In the genomic region with DNA sequence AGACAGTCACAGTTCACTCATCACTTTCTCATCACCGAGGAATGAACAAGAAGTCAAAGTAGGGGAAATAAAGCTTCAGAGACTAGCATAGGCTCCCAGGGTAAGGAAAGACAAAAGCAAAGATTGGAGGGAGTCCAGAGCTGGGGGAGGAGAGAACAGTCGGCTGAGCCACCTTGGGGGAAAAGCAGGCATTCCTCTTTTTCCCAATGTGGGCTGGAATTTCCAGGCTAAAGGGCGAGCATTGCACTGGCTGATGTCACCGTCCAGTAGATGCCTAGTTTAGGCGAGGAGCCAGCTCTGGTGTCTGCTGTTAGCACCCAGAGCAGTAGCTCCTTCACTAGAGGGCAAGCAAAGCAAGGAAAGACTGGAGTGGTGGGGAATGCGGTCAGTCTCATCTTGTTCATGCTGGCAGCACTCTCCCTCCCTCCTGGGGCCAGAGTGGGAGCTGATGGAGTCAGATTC, we compare ENCODE assay signal across 13 cellular contexts. TPM values are rescaled to one million over a fixed set of nuclear protein-coding genes. Genes with fewer than 3 reads are reported as not detected.
A peak's percentile ranks its signal among the peaks of the same experiment; 100 is the strongest.
DNase-seq lines count a peak whose midpoint lies in the region; ATAC-seq, FAIRE-seq and TF ChIP-seq lines count a peak whose summit lies in the region.
"Had no signal": no experiment of that assay in that cellular context is flagged by ENCODE, and none has a peak within 500 bp of the region (broad histone marks: within the 10 kb centered on the region; RNA-seq: fewer than 3 reads in every experiment).

No MANE protein-coding gene starts in this region.

- no peak for TF ChIP-seq CTCF in IMR-90 (conservative IDR thresholded peaks at IDR 0.05; ENCODE audit: low read depth, low read length)
- no peak for TF ChIP-seq CTCF in upper lobe of right lung (IDR thresholded peaks at IDR 0.05)

- no peak for FAIRE-seq in frontal cortex (lab: Jason Lieb, UNC)
- FAIRE-seq: endometrium, G401.6 had no signal

- no peak overlapping the region for H2BK5ac ChIP-seq in IMR-90 (ENCODE audit: low read depth, low read length, poor library complexity, severe bottlenecking)
- H2BK5ac ChIP-seq in mesendoderm (ENCODE audit: low read length), result no peak overlapping the region

- BruUV-seq in IMR-90 (replicated peaks; lab: Mats Ljungman, UMichigan), result no TSS peak

- in situ Hi-C loops in IMR-90 (cut with MboI; ENCODE audit: low sequenced_read_pairs), result no loop called here

- H4K5ac ChIP-seq in IMR-90 (ENCODE audit: low read depth, low read length) (no peak overlapping the region), mesendoderm (ENCODE audit: low read length) (no peak overlapping the region)

- TF ChIP-seq RAD21 in IMR-90 (IDR thresholded peaks at IDR 0.05; ENCODE audit: low read length), result no peak

- no peaks in the 10 kb centered on the region for H4K20me1 ChIP-seq in IMR-90 (ENCODE audit: insufficient read depth, low read length)

- no peak overlapping the region for H2AK9ac ChIP-seq in IMR-90 (replicated peaks; ENCODE audit: low read depth, low read length, poor library complexity)

- no peak for ATAC-seq in IMR-90 (ENCODE audit: low read depth)
- no peak for ATAC-seq in HG03354 (IDR thresholded peaks at IDR 0.05; ENCODE audit: poor library complexity, severe bottlenecking, unreplicated experiment)
- ATAC-seq in upper lobe of right lung, result no peak

- H4K8ac ChIP-seq in IMR-90 (ENCODE audit: low read depth in 2 of 2, low read length in 2 of 2) (no peak overlapping the region), mesendoderm (ENCODE audit: low read depth, low read length) (no peak overlapping the region)

- dilution Hi-C loops in IMR-90 (cut with HindIII; ENCODE audit: low sequenced_read_pairs, unreplicated experiment), result no loop called here

- no peak overlapping the region for H3K14ac ChIP-seq in IMR-90 (replicated peaks; ENCODE audit: low read depth, low read length)

- H3K9me3 ChIP-seq in IMR-90 (ENCODE audit: control insufficient read depth, insufficient read depth, low read length) (no peaks in the 10 kb centered on the region), upper lobe of right lung (no peaks in the 10 kb centered on the region)
- H3K9me3 ChIP-seq: uterus had no signal

- H2AFZ ChIP-seq in IMR-90 (replicated peaks; ENCODE audit: low read length, poor library complexity), result no peak overlapping the region

- 0% methylated on average over 1 of the region's 6 CpGs; no CpG with 5 or more reads in 1 of the 2 experiments for WGBS in IMR-90 (ENCODE audit: extremely low coverage in 2 of 2, insufficient read length in 1 of 2), 2 experiments
- WGBS in mesendoderm (ENCODE audit: extremely low coverage, insufficient coverage, low lambda C conversion rate), result no CpG with 5 or more reads among the region's 6 CpGs

- POLR2A ChIA-PET in IMR-90 (lab: Charles Lee; ENCODE audit: unreplicated experiment), result no interaction called here

- no peak overlapping the region for H3K18ac ChIP-seq in IMR-90 (ENCODE audit: low read depth, low read length)
- H3K18ac ChIP-seq in mesendoderm (ENCODE audit: low read length), result no peak overlapping the region

- no peak for TF ChIP-seq POLR2A in IMR-90 (IDR thresholded peaks at IDR 0.05; ENCODE audit: low read depth, low read length)

- no peaks in the 10 kb centered on the region for H3K36me3 ChIP-seq in IMR-90 (ENCODE audit: control insufficient read depth, insufficient read depth, low read length)
- no peaks in the 10 kb centered on the region for H3K36me3 ChIP-seq in mesendoderm (ENCODE audit: control insufficient read depth, insufficient read depth, low read length)
- no peaks in the 10 kb centered on the region for H3K36me3 ChIP-seq in upper lobe of right lung
- H3K36me3 ChIP-seq: uterus had no signal

- H3K27ac ChIP-seq in IMR-90 (ENCODE audit: insufficient read depth, low read length), result no peak overlapping the region
- H3K27ac ChIP-seq in mesendoderm (ENCODE audit: low read depth, low read length), result no peak overlapping the region
- H3K27ac ChIP-seq in upper lobe of right lung, result no peak overlapping the region
- H3K27ac ChIP-seq: uterus had no signal

- no peaks in the 10 kb centered on the region for H3K9me1 ChIP-seq in IMR-90 (ENCODE audit: insufficient read depth, low read length)

- H3K4ac ChIP-seq in IMR-90 (ENCODE audit: low read depth, low read length), result no peak overlapping the region
- H3K4ac ChIP-seq in mesendoderm (ENCODE audit: low read depth, low read length), result no peak overlapping the region

- intact Hi-C loops in IMR-90 (cut with micrococcal nuclease), result no loop called here
- intact Hi-C loops in upper lobe of right lung (cut with DNase I), result no loop called here

- H3K9ac ChIP-seq in IMR-90 (ENCODE audit: low read depth, low read length) (no peak overlapping the region), mesendoderm (ENCODE audit: low read length) (no peak overlapping the region)

- DNase-seq in EH (ENCODE audit: low read depth) (peak; percentile 97), IMR-90 (peak; percentile 74), ecto neural progenitor cell (ENCODE audit: low spot score) (peak; percentile 74), mesendoderm (peak; percentile 87), epidermal melanocyte (ENCODE audit: insufficient read length, low spot score) (no peak), frontal cortex (ENCODE audit: low spot score in 2 of 2) (no peak), upper lobe of right lung (no peak)
- DNase-seq: activated effector memory CD4-positive, alpha-beta T cell treated with Interleukin-2 at 50 U/mL for 16 hours; NCI-H2227 treated with DMSO at 0.1 percent for 48 hours; uterus had no signal

- H3K27me3 ChIP-seq in IMR-90 (ENCODE audit: control insufficient read depth, insufficient read depth, low read length), result peaks cover 12% of the 10 kb centered on the region
- no peaks in the 10 kb centered on the region for H3K27me3 ChIP-seq in mesendoderm (ENCODE audit: insufficient read depth, low read length, poor library complexity)
- H3K27me3 ChIP-seq in upper lobe of right lung, result peaks cover 14% of the 10 kb centered on the region
- H3K27me3 ChIP-seq: uterus had no signal

- no peaks in the 10 kb centered on the region for H3K79me1 ChIP-seq in IMR-90 (ENCODE audit: low read depth in 1 of 2, low read length in 2 of 2)
- no peaks in the 10 kb centered on the region for H3K79me1 ChIP-seq in mesendoderm (ENCODE audit: low read length)

- no peaks in the 10 kb centered on the region; the same call in 1 of the 2 replicates for H3K4me1 ChIP-seq in IMR-90 (ENCODE audit: control insufficient read depth, insufficient read depth, low read length)
- H3K4me1 ChIP-seq in mesendoderm (ENCODE audit: control insufficient read depth, low read depth, low read length), result peaks cover 4% of the 10 kb centered on the region
- no peaks in the 10 kb centered on the region for H3K4me1 ChIP-seq in upper lobe of right lung
- H3K4me1 ChIP-seq: uterus had no signal

- no peak overlapping the region for H4K91ac ChIP-seq in IMR-90 (ENCODE audit: insufficient read depth, low read depth, low read length)

- no peak overlapping the region for H3K4me2 ChIP-seq in IMR-90 (ENCODE audit: low read depth, low read length)
- no peak overlapping the region for H3K4me2 ChIP-seq in mesendoderm (ENCODE audit: low read length)

- no peak overlapping the region for H3K4me3 ChIP-seq in IMR-90 (ENCODE audit: insufficient read depth, low read depth, low read length)
- H3K4me3 ChIP-seq in mesendoderm (ENCODE audit: low read length), result no peak overlapping the region
- H3K4me3 ChIP-seq in upper lobe of right lung, result no peak overlapping the region
- H3K4me3 ChIP-seq: uterus had no signal

- H2BK120ac ChIP-seq in IMR-90 (ENCODE audit: low read depth, low read length) (no peak overlapping the region), mesendoderm (ENCODE audit: low read depth, low read length) (no peak overlapping the region)

- no peak overlapping the region for H2AK5ac ChIP-seq in IMR-90 (ENCODE audit: low read depth, low read length)
- no peak overlapping the region for H2AK5ac ChIP-seq in mesendoderm (ENCODE audit: low read length)

- no peak overlapping the region for H2BK20ac ChIP-seq in IMR-90 (ENCODE audit: low read depth, low read length)

- H3K79me2 ChIP-seq in mesendoderm (ENCODE audit: control insufficient read depth, insufficient read depth, low read length), result no peaks in the 10 kb centered on the region

- CTCF ChIA-PET in IMR-90 (lab: Yijun Ruan, JAX), result no interaction called here

- H3K23ac ChIP-seq in IMR-90 (ENCODE audit: low read depth, low read length) (no peak overlapping the region), mesendoderm (ENCODE audit: low read length) (no peak overlapping the region)

- H3K56ac ChIP-seq in IMR-90 (ENCODE audit: extremely low read depth, insufficient read depth, low read length) (no peak overlapping the region), mesendoderm (ENCODE audit: low read length) (peak overlapping the region; percentile 49)

- H2BK15ac ChIP-seq in IMR-90 (ENCODE audit: low read depth, low read length) (no peak overlapping the region), mesendoderm (replicated peaks; ENCODE audit: low read depth) (no peak overlapping the region)

RNA-seq across cellular contexts. Expression of gene KRT75, which starts 8.5 kb away (rescaled TPM):
- not detected in 2 replicates for total RNA-seq in IMR-90 (2012; rRNA removed)
- polyA plus RNA-seq in IMR-90 (2012; rRNA removed), result not detected in 2 replicates
- polyA plus RNA-seq in IMR-90 (2012; cell fraction: cytosol; rRNA removed), result not detected in 2 replicates
- polyA plus RNA-seq in IMR-90 (2012; cell fraction: nucleus; rRNA removed; ENCODE audit: low replicate concordance), result not detected in 2 replicates
- not detected for polyA plus RNA-seq in mesendoderm (2013, experiment 1 of 2)
- not detected for polyA plus RNA-seq in mesendoderm (2013, experiment 2 of 2)
- total RNA-seq in frontal cortex, result not detected
- total RNA-seq in upper lobe of right lung, result not detected
- total RNA-seq: uterus had no signal

RNA-seq across cellular contexts. Expression of gene KRT6B, which starts 9.3 kb away (rescaled TPM):
- total RNA-seq in IMR-90 (2012; rRNA removed) (not detected in 2 replicates), frontal cortex (not detected), upper lobe of right lung (not detected)
- not detected in 2 replicates for polyA plus RNA-seq in IMR-90 (2012; rRNA removed)
- not detected in 2 replicates for polyA plus RNA-seq in IMR-90 (2012; cell fraction: cytosol; rRNA removed)
- not detected in 2 replicates for polyA plus RNA-seq in IMR-90 (2012; cell fraction: nucleus; rRNA removed; ENCODE audit: low replicate concordance)
- polyA plus RNA-seq in mesendoderm (2013, experiment 1 of 2), result not detected
- polyA plus RNA-seq in mesendoderm (2013, experiment 2 of 2), result not detected
- total RNA-seq: uterus had no signal

RNA-seq across cellular contexts. Expression of gene KRT6C, which starts 31.0 kb away (rescaled TPM):
- total RNA-seq in IMR-90 (2012; rRNA removed) (not detected in 2 replicates), frontal cortex (not detected), upper lobe of right lung (not detected)
- not detected in 2 replicates for polyA plus RNA-seq in IMR-90 (2012; rRNA removed)
- polyA plus RNA-seq in IMR-90 (2012; cell fraction: cytosol; rRNA removed), result not detected in 2 replicates
- polyA plus RNA-seq in IMR-90 (2012; cell fraction: nucleus; rRNA removed; ENCODE audit: low replicate concordance), result not detected in 2 replicates
- polyA plus RNA-seq in mesendoderm (2013, experiment 1 of 2), result not detected
- polyA plus RNA-seq in mesendoderm (2013, experiment 2 of 2), result not detected

RNA-seq across cellular contexts. Expression of gene KRT82, which starts 36.5 kb away (rescaled TPM):
- not detected in 2 replicates for total RNA-seq in IMR-90 (2012; rRNA removed)
- not detected in 2 replicates for polyA plus RNA-seq in IMR-90 (2012; rRNA removed)
- not detected in 2 replicates for polyA plus RNA-seq in IMR-90 (2012; cell fraction: cytosol; rRNA removed)
- polyA plus RNA-seq in IMR-90 (2012; cell fraction: nucleus; rRNA removed; ENCODE audit: low replicate concordance), result not detected in 2 replicates
- polyA plus RNA-seq in mesendoderm (2013, experiment 1 of 2), result not detected
- not detected for polyA plus RNA-seq in mesendoderm (2013, experiment 2 of 2)
- total RNA-seq in frontal cortex, result not detected
- total RNA-seq in upper lobe of right lung, result not detected
- total RNA-seq: uterus had no signal

RNA-seq across cellular contexts. Expression of gene KRT6A, which starts 50.4 kb away (rescaled TPM):
- total RNA-seq in IMR-90 (2012; rRNA removed) (not detected in 2 replicates), frontal cortex (not detected), upper lobe of right lung (3.0 TPM)
- polyA plus RNA-seq in IMR-90 (2012; rRNA removed), result not detected in 2 replicates
- not detected in 2 replicates for polyA plus RNA-seq in IMR-90 (2012; cell fraction: cytosol; rRNA removed)
- polyA plus RNA-seq in IMR-90 (2012; cell fraction: nucleus; rRNA removed; ENCODE audit: low replicate concordance), result not detected in 2 replicates
- not detected for polyA plus RNA-seq in mesendoderm (2013, experiment 1 of 2)
- polyA plus RNA-seq in mesendoderm (2013, experiment 2 of 2), result not detected

Comparison
In these comparisons a context has a peak if more than half of its experiments do, and no peak if none do; other contexts are left out.
1. DNase-seq: peak in EH (single experiment), IMR-90 (single experiment), ecto neural progenitor cell (single experiment) and mesendoderm (single experiment); none in epidermal melanocyte (single experiment), frontal cortex (0 of 2) and upper lobe of right lung (single experiment).